ENCODE assay signal across 22 cellular contexts in the genomic region with DNA sequence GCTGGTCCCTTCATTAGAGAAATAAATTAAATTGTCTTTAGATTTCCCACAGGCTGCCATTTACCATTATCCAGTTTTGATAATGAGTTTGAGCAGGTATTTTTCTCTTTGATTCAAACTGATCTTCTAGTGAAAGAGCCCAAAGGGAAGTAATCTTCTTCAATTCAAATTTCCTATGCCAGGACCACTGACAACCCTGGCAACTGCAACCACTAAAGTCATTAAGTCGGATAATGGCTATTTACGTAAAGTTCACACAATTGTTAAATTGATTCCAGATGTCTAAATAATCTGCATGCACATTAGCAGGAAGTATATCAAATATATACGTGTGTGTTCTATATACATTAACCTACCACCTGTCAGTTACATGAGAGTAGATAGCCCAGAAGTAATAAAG.
DNase-seq lines count a peak whose midpoint lies in the region; ATAC-seq and TF ChIP-seq lines count a peak whose summit lies in the region.
"Had no signal": no experiment of that assay in that cellular context is flagged by ENCODE, and none has a peak within 500 bp of the region (broad histone marks: within the 10 kb centered on the region; RNA-seq: fewer than 3 reads in every experiment).

No MANE protein-coding gene starts in this region.

- intact Hi-C loops in activated T-helper 1 cell treated with anti-CD3 and anti-CD28 coated beads, Interleukin-12 subunit alpha, Interleukin-12 subunit beta, Interleukin-2, Interleukin-4 antibody, amounts not matched to agents 30 ng/mL and 10 ng/mL and 1 ng/mL, durations not matched to agents 14 hours and 24 hours and 36 hours (cut with micrococcal nuclease), result no loop called here

- H3K9ac ChIP-seq in neuronal stem cell (ENCODE audit: low read depth, low read length, poor library complexity), result no peak overlapping the region

- WGBS in neuronal stem cell (ENCODE audit: extremely low coverage in 2 of 2, insufficient read length in 2 of 2, insufficient replicate concordance in 1 of 2), 2 donors, result no CpG with 5 or more reads among the region's 3 CpGs

- DNase-seq in NCI-H1105 (lab: John Stamatoyannopoulos, UW) (peak; percentile 15), NCI-H69 (lab: John Stamatoyannopoulos, UW) (peak; percentile 98), NCI-H82 (lab: John Stamatoyannopoulos, UW) (no peak), neuronal stem cell (ENCODE audit: low spot score) (no peak)
- no peak for DNase-seq in activated T-helper 1 cell treated with anti-CD3 and anti-CD28 coated beads, Interleukin-12 subunit alpha, Interleukin-12 subunit beta, Interleukin-2, Interleukin-4 antibody, amounts not matched to agents 30 ng/mL and 10 ng/mL and 1 ng/mL, durations not matched to agents 14 hours and 24 hours and 36 hours (ENCODE audit: low spot score)
- DNase-seq: ACHN, DMS 273 treated with DMSO at 0.1 percent for 48 hours, GF-D8, GOT3, KBM-7, MV-4-11, NCI-H1694, NCI-H345, NCI-H524 treated with DMSO at 0.1 percent for 48 hours, OCI-M1, Right ventricle myocardium superior, T-helper 2 cell had no signal

- no peak overlapping the region for H3K4ac ChIP-seq in neuronal stem cell (ENCODE audit: low read length)

- peaks cover 25% of the 10 kb centered on the region for H3K36me3 ChIP-seq in DOHH2 (ENCODE audit: control insufficient read depth, low read length)
- no peaks in the 10 kb centered on the region for H3K36me3 ChIP-seq in neuronal stem cell (replicated peaks in 1 of 2; ENCODE audit: control insufficient read depth in 2 of 2, insufficient read depth in 2 of 2, low read length in 2 of 2)

- H3K4me3 ChIP-seq in DOHH2 (ENCODE audit: low read length) (peak overlapping the region; percentile 34), neuronal stem cell (ENCODE audit: low read length in 2 of 2) (no peak overlapping the region)

- peaks cover 15% of the 10 kb centered on the region for H3K9me3 Mint-ChIP-seq in activated T-helper 1 cell treated with anti-CD3 and anti-CD28 coated beads, Interleukin-12 subunit alpha, Interleukin-12 subunit beta, Interleukin-2, Interleukin-4 antibody, amounts not matched to agents 30 ng/mL and 10 ng/mL and 1 ng/mL, durations not matched to agents 14 hours and 24 hours and 36 hours

- H3K14ac ChIP-seq in neuronal stem cell (ENCODE audit: low read length), result no peak overlapping the region

- no peak for TF ChIP-seq CTCF in DOHH2 (IDR thresholded peaks at IDR 0.05; ENCODE audit: low read depth, low read length, poor library complexity, severe bottlenecking)

- no peak overlapping the region for H3K4me3 Mint-ChIP-seq in activated T-helper 1 cell treated with anti-CD3 and anti-CD28 coated beads, Interleukin-12 subunit alpha, Interleukin-12 subunit beta, Interleukin-2, Interleukin-4 antibody, amounts not matched to agents 30 ng/mL and 10 ng/mL and 1 ng/mL, durations not matched to agents 14 hours and 24 hours and 36 hours
- H3K4me3 Mint-ChIP-seq: CD14-positive monocyte had no signal

- H2BK15ac ChIP-seq in neuronal stem cell (ENCODE audit: low read length), result no peak overlapping the region

- H3K79me2 ChIP-seq in DOHH2 (ENCODE audit: control insufficient read depth, low read length), result peaks cover 8% of the 10 kb centered on the region

- no peaks in the 10 kb centered on the region for H4K20me1 ChIP-seq in DOHH2 (ENCODE audit: control insufficient read depth, insufficient read depth, low read depth, low read length)

- H3F3A ChIP-seq in DOHH2 (ENCODE audit: control insufficient read depth, insufficient read depth), result peaks cover 21% of the 10 kb centered on the region

- ATAC-seq in HG02885 (IDR thresholded peaks at IDR 0.05; ENCODE audit: poor library complexity, unreplicated experiment), result no peak
- ATAC-seq: HCT116, HepG2 had no signal

- H3K4me2 ChIP-seq in DOHH2 (ENCODE audit: low read length), result peak overlapping the region; percentile 51
- H3K4me2 ChIP-seq in neuronal stem cell (ENCODE audit: insufficient read depth, low read length, poor library complexity, severe bottlenecking), result no peak overlapping the region

- no peak overlapping the region for H2BK12ac ChIP-seq in neuronal stem cell (ENCODE audit: low read length)

- peak overlapping the region; percentile 19 for H3K27ac Mint-ChIP-seq in activated T-helper 1 cell treated with anti-CD3 and anti-CD28 coated beads, Interleukin-12 subunit alpha, Interleukin-12 subunit beta, Interleukin-2, Interleukin-4 antibody, amounts not matched to agents 30 ng/mL and 10 ng/mL and 1 ng/mL, durations not matched to agents 14 hours and 24 hours and 36 hours
- H3K27ac Mint-ChIP-seq: CD14-positive monocyte had no signal

- H3K27me3 Mint-ChIP-seq in activated T-helper 1 cell treated with anti-CD3 and anti-CD28 coated beads, Interleukin-12 subunit alpha, Interleukin-12 subunit beta, Interleukin-2, Interleukin-4 antibody, amounts not matched to agents 30 ng/mL and 10 ng/mL and 1 ng/mL, durations not matched to agents 14 hours and 24 hours and 36 hours (ENCODE audit: insufficient read depth), result no peaks in the 10 kb centered on the region

- H2AFZ ChIP-seq in neuronal stem cell (ENCODE audit: low read length), result no peak overlapping the region

- no peak overlapping the region for H2AK5ac ChIP-seq in neuronal stem cell (ENCODE audit: low read depth, low read length)

- no peaks in the 10 kb centered on the region for H3K9me2 ChIP-seq in DOHH2 (replicated peaks; ENCODE audit: control insufficient read depth, low read length)

- H4K91ac ChIP-seq in neuronal stem cell (ENCODE audit: low read depth, low read length, poor library complexity), result no peak overlapping the region

- H2BK5ac ChIP-seq in neuronal stem cell (ENCODE audit: low read length), result no peak overlapping the region

- H3K27ac ChIP-seq in DOHH2 (ENCODE audit: low read depth, low read length), result peak overlapping the region; percentile 22
- H3K27ac ChIP-seq in neuronal stem cell (replicated peaks; ENCODE audit: low read length), result no peak overlapping the region

- H4K8ac ChIP-seq in neuronal stem cell (ENCODE audit: low read depth, low read length), result no peak overlapping the region

- peaks cover 90% of the 10 kb centered on the region for H3K4me1 ChIP-seq in DOHH2 (ENCODE audit: control insufficient read depth, low read length)
- no peaks in the 10 kb centered on the region for H3K4me1 ChIP-seq in neuronal stem cell (ENCODE audit: control insufficient read depth in 2 of 2, insufficient read depth in 1 of 2, low read depth in 1 of 2, low read length in 2 of 2)

- no peaks in the 10 kb centered on the region for H3K9me3 ChIP-seq in DOHH2 (ENCODE audit: control insufficient read depth, insufficient read depth, low read length)
- no peaks in the 10 kb centered on the region for H3K9me3 ChIP-seq in neuronal stem cell (replicated peaks in 1 of 2; ENCODE audit: control insufficient read depth in 2 of 2, insufficient read depth in 1 of 2, low read depth in 1 of 2, low read length in 2 of 2)

- peaks cover 13% of the 10 kb centered on the region for H3K36me3 Mint-ChIP-seq in activated T-helper 1 cell treated with anti-CD3 and anti-CD28 coated beads, Interleukin-12 subunit alpha, Interleukin-12 subunit beta, Interleukin-2, Interleukin-4 antibody, amounts not matched to agents 30 ng/mL and 10 ng/mL and 1 ng/mL, durations not matched to agents 14 hours and 24 hours and 36 hours (ENCODE audit: low read depth)
- H3K36me3 Mint-ChIP-seq: CD14-positive monocyte had no signal

- H3K23ac ChIP-seq in neuronal stem cell (ENCODE audit: low read depth, low read length, poor library complexity), result no peak overlapping the region

- no peak overlapping the region for H3K18ac ChIP-seq in neuronal stem cell (ENCODE audit: low read length)

- H3K79me1 ChIP-seq in neuronal stem cell (ENCODE audit: low read depth, low read length), result no peaks in the 10 kb centered on the region

- peaks cover 56% of the 10 kb centered on the region for H3K4me1 Mint-ChIP-seq in activated T-helper 1 cell treated with anti-CD3 and anti-CD28 coated beads, Interleukin-12 subunit alpha, Interleukin-12 subunit beta, Interleukin-2, Interleukin-4 antibody, amounts not matched to agents 30 ng/mL and 10 ng/mL and 1 ng/mL, durations not matched to agents 14 hours and 24 hours and 36 hours (ENCODE audit: low read depth)

- H2BK120ac ChIP-seq in neuronal stem cell (ENCODE audit: low read depth, low read length), result no peak overlapping the region

- H3K27me3 ChIP-seq in DOHH2 (ENCODE audit: control insufficient read depth, low read length) (no peaks in the 10 kb centered on the region), neuronal stem cell (ENCODE audit: control insufficient read depth in 3 of 3, insufficient read depth in 3 of 3, low read depth in 1 of 3, low read length in 3 of 3) (no peaks in the 10 kb centered on the region)

Comparison
In these comparisons a context has a peak if more than half of its experiments do, and no peak if none do; other contexts are left out.
1. DNase-seq: peak in NCI-H1105 (single experiment) and NCI-H69 (single experiment); none in activated T-helper 1 cell treated with anti-CD3 and anti-CD28 coated beads, Interleukin-12 subunit alpha, Interleukin-12 subunit beta, Interleukin-2, Interleukin-4 antibody, amounts not matched to agents 30 ng/mL and 10 ng/mL and 1 ng/mL, durations not matched to agents 14 hours and 24 hours and 36 hours (single experiment), NCI-H82 (single experiment) and neuronal stem cell (single experiment).